In the genomic region with DNA sequence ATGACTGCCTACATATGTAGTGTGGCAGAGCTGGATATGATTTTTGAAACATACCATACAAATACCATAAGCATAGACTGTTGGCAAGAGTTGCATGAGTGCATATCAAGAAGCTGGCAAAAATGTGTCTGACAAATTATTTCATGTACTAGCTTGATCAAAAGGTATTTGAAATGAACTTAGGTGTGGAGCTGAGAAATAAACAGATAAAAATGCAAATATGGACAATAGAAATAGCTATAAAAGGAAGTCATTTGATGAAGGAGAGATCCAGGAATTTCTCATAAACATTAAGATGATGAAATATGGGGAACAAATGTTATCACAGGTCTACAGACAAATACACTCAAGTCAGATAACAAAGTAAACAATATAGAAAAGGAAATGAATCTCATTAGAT, we compare ENCODE assay signal across 19 cellular contexts.
A peak's percentile ranks its signal among the peaks of the same experiment; 100 is the strongest.
DNase-seq lines count a peak whose midpoint lies in the region; ATAC-seq, FAIRE-seq and TF ChIP-seq lines count a peak whose summit lies in the region.
"Had no signal": no experiment of that assay in that cellular context is flagged by ENCODE, and none has a peak within 500 bp of the region (broad histone marks: within the 10 kb centered on the region; RNA-seq: fewer than 3 reads in every experiment).

No MANE protein-coding gene starts in this region.

- no peak for TF ChIP-seq CTCF in bronchial epithelial cell (IDR thresholded peaks at IDR 0.05; ENCODE audit: insufficient read depth, low read length, severe bottlenecking)
- TF ChIP-seq CTCF in psoas muscle (IDR thresholded peaks at IDR 0.05), result no peak

- H3K4me3 ChIP-seq in bronchial epithelial cell (ENCODE audit: low read depth, low read length) (no peak overlapping the region), psoas muscle (no peak overlapping the region)
- H3K4me3 ChIP-seq: BLaER1 treated with 17β-estradiol and CSF1 and Interleukin-3, amounts not matched to agents 10 nM and 100 nM; GM23338 had no signal

- H3K27ac ChIP-seq in epithelial cell of prostate (peak overlapping the region; percentile 60), psoas muscle (no peak overlapping the region)
- H3K27ac ChIP-seq: BLaER1 treated with 17β-estradiol and CSF1 and Interleukin-3, amounts not matched to agents 10 nM and 100 nM had no signal

- no peaks in the 10 kb centered on the region for H3K4me1 ChIP-seq in psoas muscle

- ATAC-seq in GM21619 (IDR thresholded peaks at IDR 0.05; ENCODE audit: unreplicated experiment) (no peak), psoas muscle (no peak)
- ATAC-seq: CD8-positive, alpha-beta T cell; GM23338 had no signal

- intact Hi-C loops in psoas muscle (cut with DNase I), result no loop called here

- DNase-seq in OCI-M1 (lab: John Stamatoyannopoulos, UW), result peak; percentile 77
- DNase-seq in bronchial epithelial cell (ENCODE audit: low read depth), result peak; percentile 88
- no peak for DNase-seq in epithelial cell of prostate (ENCODE audit: low read depth, low spot score)
- DNase-seq in stimulated activated CD4-positive, alpha-beta T cell treated with anti-CD3 and anti-CD28 coated beads, Interleukin-12 subunit alpha, Interleukin-12 subunit beta, amount 100 ng/mL, for 4 hours, result no peak
- no peak for DNase-seq in psoas muscle
- DNase-seq in NCI-H2107 treated with DMSO at 0.1 percent for 48 hours (lab: John Stamatoyannopoulos, UW; ENCODE audit: unreplicated experiment), result no peak
- DNase-seq: Calu3; CD8-positive, alpha-beta T cell; DMS 273 treated with DMSO at 0.1 percent for 48 hours; DMS53; DND-41; EL; HCEC 1CT had no signal

- H3K36me3 ChIP-seq in bronchial epithelial cell (ENCODE audit: control insufficient read depth, insufficient read depth, low read length) (no peaks in the 10 kb centered on the region), psoas muscle (ENCODE audit: insufficient read depth in 1 of 2, low read depth in 1 of 2) (no peaks in the 10 kb centered on the region)
- H3K36me3 ChIP-seq: BLaER1 treated with 17β-estradiol and CSF1 and Interleukin-3, amounts not matched to agents 10 nM and 100 nM had no signal

- peaks cover 3% of the 10 kb centered on the region for H3K9me3 ChIP-seq in psoas muscle

- no peaks in the 10 kb centered on the region for H3K27me3 ChIP-seq in bronchial epithelial cell (ENCODE audit: control insufficient read depth, insufficient read depth, low read length)
- H3K27me3 ChIP-seq in psoas muscle (ENCODE audit: insufficient read depth in 3 of 3, low read length in 2 of 3), result no peaks in the 10 kb centered on the region
- H3K27me3 ChIP-seq: BLaER1 treated with 17β-estradiol and CSF1 and Interleukin-3, amounts not matched to agents 10 nM and 100 nM had no signal

- no peak for FAIRE-seq in bronchial epithelial cell (lab: Jason Lieb, UNC)
- FAIRE-seq: G401.6, GM12891, GM19239 had no signal

Comparison
In these comparisons a context has a peak if more than half of its experiments do, and no peak if none do; other contexts are left out.
1. DNase-seq: peak in OCI-M1 (single experiment) and bronchial epithelial cell (single experiment); none in epithelial cell of prostate (single experiment), stimulated activated CD4-positive, alpha-beta T cell treated with anti-CD3 and anti-CD28 coated beads, Interleukin-12 subunit alpha, Interleukin-12 subunit beta, amount 100 ng/mL, for 4 hours (single experiment), psoas muscle (0 of 2) and NCI-H2107 treated with DMSO at 0.1 percent for 48 hours (single experiment).